In genomic region chr18:49514577-49514976, GRCh38 we compare ENCODE assay signal across 19 cellular contexts. TPM values are rescaled to one million over a fixed set of nuclear protein-coding genes. Genes with fewer than 3 reads are reported as not detected.
DNase-seq lines count a peak whose midpoint lies in the region; ATAC-seq and TF ChIP-seq lines count a peak whose summit lies in the region.
"Had no signal": no experiment of that assay in that cellular context is flagged by ENCODE, and none has a peak within 500 bp of the region (broad histone marks: within the 10 kb centered on the region; RNA-seq: fewer than 3 reads in every experiment).

No MANE protein-coding gene starts in this region.

- TF ChIP-seq POLR2A in transverse colon (IDR thresholded peaks at IDR 0.05) (no peak), esophagus muscularis mucosa (IDR thresholded peaks at IDR 0.05; ENCODE audit: low read depth) (no peak)

- H3K27me3 ChIP-seq in cardiac muscle cell (no peaks in the 10 kb centered on the region), heart right ventricle (no peaks in the 10 kb centered on the region), liver (ENCODE audit: control insufficient read depth in 4 of 4, insufficient read depth in 4 of 4, low read length in 3 of 4) (no peaks in the 10 kb centered on the region), transverse colon (no peaks in the 10 kb centered on the region), left lung (no peaks in the 10 kb centered on the region), esophagus muscularis mucosa (no peaks in the 10 kb centered on the region)

- TF ChIP-seq CTCF in cardiac muscle cell (IDR thresholded peaks at IDR 0.05; ENCODE audit: low read depth, low read length) (no peak), heart right ventricle (IDR thresholded peaks at IDR 0.05) (no peak), liver (IDR thresholded peaks at IDR 0.05; ENCODE audit: low read depth, low read length, missing input control) (no peak), transverse colon (IDR thresholded peaks at IDR 0.05) (no peak), left lung (IDR thresholded peaks at IDR 0.05) (no peak), esophagus muscularis mucosa (IDR thresholded peaks at IDR 0.05) (no peak)

- no peak for DNase-seq in cardiac muscle cell (ENCODE audit: low read depth in 1 of 2, low spot score in 1 of 2)
- DNase-seq in Right ventricle myocardium inferior (ENCODE audit: missing footprints), result no peak
- peak in 1 of 2 donors; percentile 9 for DNase-seq in heart right ventricle
- DNase-seq in transverse colon, result peak; percentile 63
- DNase-seq in left lung, result no peak
- DNase-seq in esophagus muscularis mucosa (ENCODE audit: extremely low spot score), result no peak
- DNase-seq in activated naive CD4-positive, alpha-beta T cell treated with Interleukin-2 at 50 U/mL for 16 hours, result no peak
- DNase-seq: COR-L47, DMS153, MM.1S, NCI-H1092 treated with DMSO at 0.1 percent for 48 hours, NCI-H1694, NCI-H2107, NCI-H2227 treated with DMSO at 0.1 percent for 48 hours, NCI-H524, SHP77 had no signal

- H3K9me3 ChIP-seq in cardiac muscle cell (ENCODE audit: low read depth) (no peaks in the 10 kb centered on the region), heart right ventricle (no peaks in the 10 kb centered on the region), liver (ENCODE audit: control insufficient read depth in 4 of 4, low read length in 3 of 4) (no peaks in the 10 kb centered on the region), transverse colon (no peaks in the 10 kb centered on the region), left lung (no peaks in the 10 kb centered on the region), esophagus muscularis mucosa (no peaks in the 10 kb centered on the region)

- H3K4me1 ChIP-seq in cardiac muscle cell (ENCODE audit: low read depth) (peaks cover 14% of the 10 kb centered on the region), heart right ventricle (no peaks in the 10 kb centered on the region), liver (ENCODE audit: control insufficient read depth in 4 of 4, insufficient read depth in 4 of 4, low read length in 3 of 4) (peaks cover 0 to 6% (median 4%) of the 10 kb centered on the region in 4 donors), transverse colon (peaks cover 0 to 6% (median 3%) of the 10 kb centered on the region in 4 donors), left lung (no peaks in the 10 kb centered on the region), esophagus muscularis mucosa (no peaks in the 10 kb centered on the region)

- in situ Hi-C loops in transverse colon (cut with MboI; ENCODE audit: low pct_ligation_motif_present in 1 of 4, low pct_unique_long_range_greater_than_20kb in 1 of 4, low sequenced_read_pairs in 3 of 4), result loop anchor here in 3 of 4 donors (5.0 to 25.0 kb wide), 3 partner anchors 340 to 348 kb away; no protein-coding TSS in a partner anchor

- peak; percentile 33 to 43 for TF ChIP-seq RAD21 in liver (IDR thresholded peaks at IDR 0.05)

- no peak for TF ChIP-seq EP300 in transverse colon (IDR thresholded peaks at IDR 0.05; ENCODE audit: low read depth)
- no peak for TF ChIP-seq EP300 in esophagus muscularis mucosa (IDR thresholded peaks at IDR 0.05)

- H3K36me3 ChIP-seq in cardiac muscle cell (no peaks in the 10 kb centered on the region), heart right ventricle (no peaks in the 10 kb centered on the region), liver (ENCODE audit: control insufficient read depth in 4 of 4, insufficient read depth in 3 of 4, low read depth in 1 of 4, low read length in 3 of 4) (no peaks in the 10 kb centered on the region), transverse colon (no peaks in the 10 kb centered on the region), left lung (no peaks in the 10 kb centered on the region), esophagus muscularis mucosa (no peaks in the 10 kb centered on the region)

- peak overlapping the region in 1 of 2 donors; percentile 14 for H3K9ac ChIP-seq in liver (ENCODE audit: low read depth in 1 of 2, low read length in 2 of 2)

- peak overlapping the region; percentile 55 for H3K27ac ChIP-seq in cardiac muscle cell
- peak overlapping the region in 1 of 10 donors; percentile 31 for H3K27ac ChIP-seq in heart right ventricle
- H3K27ac ChIP-seq in liver (ENCODE audit: low read depth in 1 of 2, low read length in 2 of 2), result peak overlapping the region; percentile 46 to 69
- peak overlapping the region in 2 of 4 donors; percentile 19 to 36 for H3K27ac ChIP-seq in transverse colon
- no peak overlapping the region for H3K27ac ChIP-seq in left lung
- no peak overlapping the region for H3K27ac ChIP-seq in esophagus muscularis mucosa (replicated peaks in 1 of 4)

- intact Hi-C loops in Right ventricle myocardium inferior (cut with DNase I), result loop anchor here (5.0 to 10.0 kb wide), 2 partner anchors 253 to 680 kb away; partner anchors contain the start of gene MYO5B
- intact Hi-C loops in heart right ventricle (cut with DNase I), result loop anchor here in 7 of 10 donors (5.0 to 10.0 kb wide), 5 partner anchors 43 to 680 kb away; partner anchors contain the start of gene MYO5B (in 1 of the 7)
- intact Hi-C loops in transverse colon (cut with DNase I; ENCODE audit: low total_unique reads), result loop anchor here (5.0 kb wide), 1 partner anchor 343 kb away; no protein-coding TSS in a partner anchor
- intact Hi-C loops in left lung (cut with DNase I), result loop anchor here in 1 of 2 donors (5.0 kb wide), 1 partner anchor 338 kb away; no protein-coding TSS in a partner anchor
- intact Hi-C loops in esophagus muscularis mucosa (cut with DNase I), result no loop called here

- no peak for ATAC-seq in Right ventricle myocardium inferior
- ATAC-seq in heart right ventricle, result peak in 5 of 8 donors; percentile 33 to 76 (median 71)
- no peak for ATAC-seq in left lung
- ATAC-seq: Panc1 had no signal

- no peak overlapping the region for H3K4me3 ChIP-seq in cardiac muscle cell
- no peak overlapping the region for H3K4me3 ChIP-seq in heart right ventricle
- H3K4me3 ChIP-seq in liver (ENCODE audit: low read depth in 1 of 3, low read length in 3 of 3), result no peak overlapping the region
- H3K4me3 ChIP-seq in transverse colon, result no peak overlapping the region
- no peak overlapping the region for H3K4me3 ChIP-seq in left lung
- no peak overlapping the region for H3K4me3 ChIP-seq in esophagus muscularis mucosa

- WGBS in heart right ventricle, 2 donors, result 32 to 37% methylated on average over 9 of the region's 9 CpGs
- 24% methylated on average over 9 of the region's 9 CpGs for WGBS in liver
- 32 to 41% methylated on average over 9 of the region's 9 CpGs for WGBS in transverse colon (ENCODE audit: low coverage in 1 of 2), 2 donors
- WGBS in esophagus muscularis mucosa, result 84% methylated on average over 9 of the region's 9 CpGs

TF ChIP-seq in liver, 16 proteins besides CTCF, POLR2A, EP300 and RAD21 (continues in another document):
- TF ChIP-seq, protein P1, sequence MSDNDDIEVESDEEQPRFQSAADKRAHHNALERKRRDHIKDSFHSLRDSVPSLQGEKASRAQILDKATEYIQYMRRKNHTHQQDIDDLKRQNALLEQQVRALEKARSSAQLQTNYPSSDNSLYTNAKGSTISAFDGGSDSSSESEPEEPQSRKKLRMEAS (IDR thresholded peaks at IDR 0.05), result peak; percentile 63
- peak; percentile 46 to 72 for TF ChIP-seq RXRA (IDR thresholded peaks at IDR 0.05)

RNA-seq across cellular contexts. Expression of gene RPL17, which starts 22.3 kb away (rescaled TPM):
- total RNA-seq in cardiac muscle cell, result 1,792 and 1,922 TPM in 2 replicates
- polyA plus RNA-seq in cardiac muscle cell, result 737 and 809 TPM in 2 replicates
- 823 TPM for total RNA-seq in Right ventricle myocardium inferior
- 100 to 1,000 TPM; 567 to 923 (median 663) TPM for total RNA-seq in heart right ventricle
- polyA plus RNA-seq in heart right ventricle, result 1,000 to 10,000 TPM; 1,284 to 2,752 TPM
- total RNA-seq in liver, result 1,000 to 10,000 TPM in 1 of 2 donors, 100 to 1,000 TPM in 1; 407 to 1,066 TPM
- polyA plus RNA-seq in liver, result 100 to 1,000 TPM; 362 to 723 TPM
- 1,000 to 10,000 TPM in 3 of 4 donors, 100 to 1,000 TPM in 1; 990 to 2,109 (median 1,575) TPM for total RNA-seq in transverse colon
- total RNA-seq in left lung, result 1,000 to 10,000 TPM; 1,308 to 1,365 TPM
- total RNA-seq in esophagus muscularis mucosa, result 1,000 to 10,000 TPM; 1,026 to 2,712 (median 2,009) TPM

RNA-seq across cellular contexts. Expression of gene C18orf32, which starts 27.5 kb away (rescaled TPM):
- total RNA-seq in cardiac muscle cell (22.5 and 40.0 TPM in 2 replicates), Right ventricle myocardium inferior (45.3 TPM), heart right ventricle (10 to 100 TPM; 25.1 to 56.3 (median 41.2) TPM), liver (10 to 100 TPM; 12.4 to 14.5 TPM), transverse colon (10 to 100 TPM in 3 of 4 donors, 1 to 10 TPM in 1; 10.0 to 50.2 (median 28.1) TPM), left lung (10 to 100 TPM; 65.2 to 78.6 TPM), esophagus muscularis mucosa (10 to 100 TPM; 39.6 to 61.5 (median 55.2) TPM)
- polyA plus RNA-seq in cardiac muscle cell (97.6 and 109 TPM in 2 replicates), heart right ventricle (10 to 100 TPM; 63.0 to 68.3 TPM), liver (10 to 100 TPM; 45.1 to 63.2 TPM)

RNA-seq across cellular contexts. Expression of gene LIPG, which starts 47.3 kb away (rescaled TPM):
- total RNA-seq in cardiac muscle cell (1.5 and 3.3 TPM in 2 replicates), Right ventricle myocardium inferior (not detected), heart right ventricle (10 to 100 TPM in 1 of 10 donors, under 1 TPM in 6, not detected in 3; 0.12 to 14.0 (median 0.42) TPM), liver (100 to 1,000 TPM in 1 of 2 donors, 1 to 10 TPM in 1; 2.8 to 150 TPM), transverse colon (10 to 100 TPM in 1 of 4 donors, 1 to 10 TPM in 3; 4.9 to 11.5 (median 6.9) TPM), left lung (10 to 100 TPM; 26.0 to 47.1 TPM), esophagus muscularis mucosa (10 to 100 TPM in 1 of 4 donors, 1 to 10 TPM in 1, under 1 TPM in 1, not detected in 1; 0.06 to 11.9 (median 1.3) TPM)
- polyA plus RNA-seq in cardiac muscle cell (1.5 and 2.8 TPM in 2 replicates), heart right ventricle (1 to 10 TPM in 1 of 2 donors, under 1 TPM in 1; 0.07 to 3.1 TPM), liver (10 to 100 TPM; 30.6 to 48.9 TPM)
- polyA plus RNA-seq: CD14-positive monocyte had no signal

RNA-seq across cellular contexts. Expression of gene DYM, which starts 54.1 kb away (rescaled TPM):
- total RNA-seq in cardiac muscle cell (90.2 and 189 TPM in 2 replicates), Right ventricle myocardium inferior (48.4 TPM), heart right ventricle (10 to 100 TPM; 45.2 to 66.7 (median 56.5) TPM), liver (10 to 100 TPM; 18.3 to 21.1 TPM), transverse colon (100 to 1,000 TPM in 2 of 4 donors, 10 to 100 TPM in 2; 51.1 to 378 (median 127) TPM), left lung (10 to 100 TPM; 55.0 to 64.2 TPM), esophagus muscularis mucosa (10 to 100 TPM; 50.3 to 72.8 (median 67.0) TPM)
- polyA plus RNA-seq in cardiac muscle cell (43.6 and 52.3 TPM in 2 replicates), heart right ventricle (10 to 100 TPM; 12.3 to 21.2 TPM), liver (10 to 100 TPM; 11.3 to 13.3 TPM)

Comparison
In these comparisons a context has a peak if more than half of its experiments do, and no peak if none do; other contexts are left out.
1. ATAC-seq: peak in heart right ventricle (5 of 8); none in Right ventricle myocardium inferior (single experiment) and left lung (single experiment).
2. H3K27ac ChIP-seq: peak in cardiac muscle cell (single experiment) and liver (2 of 2); none in left lung (0 of 2) and esophagus muscularis mucosa (0 of 4).